Comparison of ENCODE assay signal across 1 cellular context in genomic region chr11:86672007-86672621, GRCh38.
TF ChIP-seq lines count a peak whose summit lies in the region.

Gene ME3 (minus strand): TSS chr11:86672616.

TF ChIP-seq in HCT116, 20 proteins besides CTCF, POLR2A, EP300 and RAD21 (continued from another document):
- TF ChIP-seq REST (IDR thresholded peaks at IDR 0.05; ENCODE audit: low read depth) (no peak), TCF7L2 (IDR thresholded peaks at IDR 0.05; ENCODE audit: borderline replicate concordance, extremely low read depth, insufficient read depth, insufficient read length) (no peak)
